Comparison of ENCODE assay signal across 18 cellular contexts in the genomic region with DNA sequence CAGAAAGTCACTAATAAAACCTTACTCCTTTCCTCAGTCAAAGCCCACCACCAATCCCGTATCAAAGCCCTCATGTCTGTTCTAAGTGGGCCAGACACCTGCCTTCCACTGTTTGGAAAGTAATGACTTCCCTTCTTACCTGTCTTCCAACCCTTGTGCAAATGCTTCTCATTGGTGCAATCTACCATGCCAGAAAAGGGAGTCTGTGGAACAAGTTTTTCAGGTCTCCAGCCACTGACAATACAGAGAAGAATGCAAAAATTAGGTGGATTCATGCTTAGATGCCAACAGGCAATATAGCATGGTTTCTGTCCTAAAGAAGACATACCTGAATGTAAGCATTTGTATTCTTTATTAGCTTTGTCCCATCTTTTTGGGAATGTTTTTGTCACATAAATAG.
A peak's percentile ranks its signal among the peaks of the same experiment; 100 is the strongest.
DNase-seq lines count a peak whose midpoint lies in the region; ATAC-seq and TF ChIP-seq lines count a peak whose summit lies in the region.
"Had no signal": no experiment of that assay in that cellular context is flagged by ENCODE, and none has a peak within 500 bp of the region (broad histone marks: within the 10 kb centered on the region; RNA-seq: fewer than 3 reads in every experiment).

No MANE protein-coding gene starts in this region.

- DNase-seq in ELF-1 (ENCODE audit: low read depth, low spot score) (peak; percentile 8), NCI-H510A (lab: John Stamatoyannopoulos, UW) (peak; percentile 10), epithelial cell of esophagus (ENCODE audit: low read depth) (peak; percentile 8), activated gamma-delta T cell treated with Interleukin-2 at 50 U/mL for 16 hours (no peak), NCI-H2029 treated with DMSO at 0.1 percent for 48 hours (lab: John Stamatoyannopoulos, UW) (no peak)
- DNase-seq: ACHN; BE2C; C1 segment of cervical spinal cord; CD4-positive, CD25-positive, alpha-beta regulatory T cell; CD8-positive, alpha-beta memory T cell; COR-L47; DMS 273 treated with DMSO at 0.1 percent for 48 hours; DMS79; GF-D8; H9; KBM-7 had no signal

- no peak for ATAC-seq in HG03520 (IDR thresholded peaks at IDR 0.05; ENCODE audit: unreplicated experiment)
- ATAC-seq: HepG2 had no signal

- TF ChIP-seq CTCF in epithelial cell of esophagus (IDR thresholded peaks at IDR 0.05; ENCODE audit: insufficient read depth, low read depth, low read length, missing control alignments) = no peak

- H3K4me3 ChIP-seq in epithelial cell of esophagus (ENCODE audit: low read length) = no peak overlapping the region

Comparison
In these comparisons a context has a peak if more than half of its experiments do, and no peak if none do; other contexts are left out.
1. DNase-seq: peak in ELF-1 (single experiment), NCI-H510A (single experiment) and epithelial cell of esophagus (single experiment); none in activated gamma-delta T cell treated with Interleukin-2 at 50 U/mL for 16 hours (single experiment) and NCI-H2029 treated with DMSO at 0.1 percent for 48 hours (single experiment).